ENCODE assay signal across 15 cellular contexts in the genomic region with DNA sequence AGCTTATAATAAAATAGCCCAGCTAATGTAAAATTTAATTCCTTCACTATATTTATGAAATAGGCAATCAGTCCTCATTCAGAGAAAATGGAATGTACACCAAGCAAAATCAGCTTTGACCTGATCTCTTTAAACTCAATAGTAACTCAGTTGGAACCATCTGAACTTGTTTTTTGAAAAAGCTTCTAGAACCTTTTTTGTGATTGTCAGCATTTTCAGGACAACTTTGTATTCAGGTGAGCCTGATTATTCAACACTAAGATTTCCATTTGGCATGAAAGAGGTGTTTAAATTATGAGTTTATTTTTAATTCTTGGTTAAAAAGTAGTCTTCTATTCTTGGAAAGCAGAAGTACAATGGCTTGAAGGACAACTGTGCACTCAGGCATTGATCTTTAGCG.
DNase-seq lines count a peak whose midpoint lies in the region; ATAC-seq, FAIRE-seq and TF ChIP-seq lines count a peak whose summit lies in the region.
"Had no signal": no experiment of that assay in that cellular context is flagged by ENCODE, and none has a peak within 500 bp of the region (broad histone marks: within the 10 kb centered on the region; RNA-seq: fewer than 3 reads in every experiment).

No MANE protein-coding gene starts in this region.

- no peak for TF ChIP-seq POLR2A in H1 (IDR thresholded peaks at IDR 0.05; ENCODE audit: control extremely low read depth in 1 of 2, low read depth in 2 of 2, low read length in 2 of 2)

- H3K4me1 ChIP-seq in A673 (ENCODE audit: insufficient read depth, low read length, poor library complexity, severe bottlenecking) (peaks cover 8% of the 10 kb centered on the region), H9 (ENCODE audit: insufficient read depth, low read length) (no peaks in the 10 kb centered on the region; the same call in 1 of the 2 replicates), H1 (replicated peaks in 1 of 4; ENCODE audit: control insufficient read depth in 3 of 4, insufficient read depth in 4 of 4, low read length in 3 of 4) (peaks cover 2 to 10% (median 4%) of the 10 kb centered on the region in 4 experiments; a peak in 6 of 7 replicates)

- H3K4me3 ChIP-seq in A673 (ENCODE audit: low read depth, low read length, poor library complexity, severe bottlenecking) (no peak overlapping the region), H1 (ENCODE audit: extremely low read depth in 1 of 4, insufficient read depth in 2 of 4, low read depth in 3 of 4, low read length in 4 of 4) (no peak overlapping the region), neural cell (ENCODE audit: low read length) (peak overlapping the region; percentile 60)

- H3K23ac ChIP-seq in H9 (ENCODE audit: insufficient read length, low read depth, low read length) (no peak overlapping the region), H1 (ENCODE audit: insufficient read length) (no peak overlapping the region)

- no peak for TF ChIP-seq RAD21 in H1 (IDR thresholded peaks at IDR 0.05 in 1 of 2, conservative IDR thresholded peaks at IDR 0.05 in 1 of 2; ENCODE audit: low read depth in 2 of 2, low read length in 2 of 2)
- no peak for TF ChIP-seq RAD21 in neural cell (conservative IDR thresholded peaks at IDR 0.05)

- intact Hi-C loops in A673 (cut with micrococcal nuclease; ENCODE audit: unreplicated experiment) = no loop called here

- H3K9me2 ChIP-seq in neural cell (ENCODE audit: insufficient read depth, low read length) = no peaks in the 10 kb centered on the region

- no peak for FAIRE-seq in H1 (lab: Jason Lieb, UNC)

- H3K4me2 ChIP-seq in H9 (ENCODE audit: insufficient read depth, insufficient read length, low read length) (no peak overlapping the region), H1 (ENCODE audit: insufficient read depth in 1 of 2, low read depth in 2 of 2, low read length in 2 of 2) (peak overlapping the region in 1 of 2 experiments; percentile 12; a peak in 1 of 4 replicates), neural cell (ENCODE audit: low read length) (peak overlapping the region; percentile 72)

- H2BK15ac ChIP-seq in H9 (ENCODE audit: low read depth, low read length) (no peak overlapping the region), H1 (ENCODE audit: low read length) (no peak overlapping the region)

- BruUV-seq in A673 (replicated peaks; lab: Mats Ljungman, UMichigan) = no TSS peak

- no peak overlapping the region for H3K4me3 Mint-ChIP-seq in H9
- H3K4me3 Mint-ChIP-seq: CD4-positive, alpha-beta T cell had no signal

- no peak overlapping the region for H3K14ac ChIP-seq in H9 (ENCODE audit: insufficient read depth, low read length)
- H3K14ac ChIP-seq in H1 (ENCODE audit: insufficient read length) = no peak overlapping the region

- no peak overlapping the region for H4K8ac ChIP-seq in H9 (replicated peaks; ENCODE audit: insufficient read length, low read depth, low read length)
- H4K8ac ChIP-seq in H1 (ENCODE audit: extremely low read depth, insufficient read depth, low read length) = no peak overlapping the region

- no peak overlapping the region for H3K27ac Mint-ChIP-seq in H9
- H3K27ac Mint-ChIP-seq: CD4-positive, alpha-beta T cell had no signal

- H3K9me3 Mint-ChIP-seq in H9 = peaks cover 5 to 10% of the 10 kb centered on the region in 2 experiments; a peak in 4 of 5 replicates

- TF ChIP-seq CTCF in A673 (conservative IDR thresholded peaks at IDR 0.05; ENCODE audit: low read depth, low read length) = 0 out of 2 replicates have a peak, but pooled peaks have one; percentile 2
- TF ChIP-seq CTCF in H9 (conservative IDR thresholded peaks at IDR 0.05) = 0 out of 3 replicates have a peak, but pooled peaks have one; percentile 3
- TF ChIP-seq CTCF in H1 (IDR thresholded peaks at IDR 0.05; ENCODE audit: control extremely low read depth in 1 of 3, insufficient read depth in 1 of 3, low read depth in 1 of 3, low read length in 3 of 3) = no peak
- no peak for TF ChIP-seq CTCF in neural cell (IDR thresholded peaks at IDR 0.05; ENCODE audit: poor library complexity, severe bottlenecking)

- DNase-seq in A673 (ENCODE audit: low spot score) (no peak), H9 (no peak), H1 (ENCODE audit: low read depth in 1 of 2, low spot score in 2 of 2) (no peak)
- DNase-seq: AML-193; CD4-positive, alpha-beta T cell; DMS153; DMS79; GF-D8; Karpas-422; KBM-7 had no signal

- H4K91ac ChIP-seq in H9 (ENCODE audit: insufficient read length, low read depth, low read length) (no peak overlapping the region), H1 (replicated peaks; ENCODE audit: insufficient read length, low read length) (no peak overlapping the region)

- no peak overlapping the region for H3K4ac ChIP-seq in H9 (ENCODE audit: low read depth, low read length)
- no peak overlapping the region for H3K4ac ChIP-seq in H1 (replicated peaks; ENCODE audit: insufficient read length, low read depth, low read length)

- H2BK20ac ChIP-seq in H9 (ENCODE audit: low read depth, low read length, poor library complexity, severe bottlenecking) (no peak overlapping the region), H1 (ENCODE audit: low read length) (no peak overlapping the region)

- TF ChIP-seq EP300 in H1 (IDR thresholded peaks at IDR 0.05; ENCODE audit: borderline replicate concordance in 1 of 2, low read depth in 2 of 2, low read length in 2 of 2) (no peak), neural cell (conservative IDR thresholded peaks at IDR 0.05; ENCODE audit: poor library complexity, severe bottlenecking) (no peak)

- H3K27me3 Mint-ChIP-seq in H9 (ENCODE audit: low read depth) = peaks cover 6% of the 10 kb centered on the region

- H3K18ac ChIP-seq in H9 (ENCODE audit: insufficient read length, low read depth, low read length) (no peak overlapping the region), H1 (ENCODE audit: extremely low read depth, low read length) (no peak overlapping the region)

- no peaks in the 10 kb centered on the region for H3K36me3 ChIP-seq in A673 (ENCODE audit: insufficient read depth, low read length, poor library complexity, severe bottlenecking)
- H3K36me3 ChIP-seq in H1 (ENCODE audit: control insufficient read depth in 2 of 4, insufficient read depth in 4 of 4, low read length in 3 of 4) = no peaks in the 10 kb centered on the region
- no peaks in the 10 kb centered on the region for H3K36me3 ChIP-seq in neural cell (ENCODE audit: insufficient read depth, low read length)

- H2BK120ac ChIP-seq in H9 (ENCODE audit: low read depth, low read length, poor library complexity, severe bottlenecking) (no peak overlapping the region), H1 (replicated peaks; ENCODE audit: low read depth, low read length) (no peak overlapping the region)

- H2AFZ ChIP-seq in H9 (ENCODE audit: low read length) (no peak overlapping the region), H1 (ENCODE audit: low read length) (no peak overlapping the region), neural cell (ENCODE audit: low read depth, low read length) (no peak overlapping the region)

- WGBS in H9 (ENCODE audit: extremely low coverage, insufficient read length, low lambda C conversion rate) = no CpG with 5 or more reads among the region's 1 CpG
- WGBS in H1 (ENCODE audit: extremely low coverage in 1 of 2, insufficient coverage in 1 of 2, insufficient read length in 1 of 2, insufficient replicate concordance in 2 of 2, low coverage in 1 of 2, low lambda C conversion rate in 2 of 2, missing lambda C conversion rate in 1 of 2), 2 experiments = 100% methylated on average over 1 of the region's 1 CpG; no CpG with 5 or more reads in 1 of the 2 experiments

- CTCF ChIA-PET in A673 (lab: Charles Lee) (no interaction called here), H1 (lab: Charles Lee; ENCODE audit: partially characterized antibody) (interaction anchor here (0.7 to 2.3 kb wide), 6 partner anchors 10 to 240 kb away, joined by 3 to 12 read pairs (median 6); no protein-coding TSS in a partner anchor)

- H3K4me1 Mint-ChIP-seq in H9 = peaks cover 26% of the 10 kb centered on the region in 2 experiments

- H2BK12ac ChIP-seq in H9 (ENCODE audit: insufficient read length, low read depth, low read length) (no peak overlapping the region), H1 (ENCODE audit: low read depth, low read length) (no peak overlapping the region)

- H3K27me3 ChIP-seq in A673 (replicated peaks; ENCODE audit: insufficient read depth, low read depth, low read length, poor library complexity) (peaks cover 21% of the 10 kb centered on the region), H9 (ENCODE audit: insufficient read depth, low read length) (no peaks in the 10 kb centered on the region), H1 (replicated peaks in 1 of 4; ENCODE audit: control insufficient read depth in 3 of 4, extremely low read depth in 1 of 4, insufficient read depth in 3 of 4, low read length in 3 of 4) (no peaks in the 10 kb centered on the region), neural cell (ENCODE audit: insufficient read depth, low read depth, low read length) (no peaks in the 10 kb centered on the region)

- H3K79me1 ChIP-seq in H9 (ENCODE audit: insufficient read depth, low read depth, low read length, poor library complexity, severe bottlenecking) = no peaks in the 10 kb centered on the region
- H3K79me1 ChIP-seq in H1 (ENCODE audit: low read depth, low read length) = no peaks in the 10 kb centered on the region

- peaks cover 0 to 6% (median 2%) of the 10 kb centered on the region in 3 experiments; a peak in 2 of 7 replicates for H3K36me3 Mint-ChIP-seq in H9 (ENCODE audit: insufficient read depth in 1 of 3, low read depth in 3 of 3)

- H3K9me3 ChIP-seq in A673 (ENCODE audit: low read depth, low read length, poor library complexity, severe bottlenecking) (no peaks in the 10 kb centered on the region), H9 (ENCODE audit: control insufficient read depth, low read depth, low read length) (no peaks in the 10 kb centered on the region), H1 (ENCODE audit: insufficient read depth in 2 of 2, low read depth in 1 of 2, low read length in 1 of 2) (no peaks in the 10 kb centered on the region; a peak in 1 of 4 replicates), neural cell (ENCODE audit: low read length) (no peaks in the 10 kb centered on the region)

- H2BK5ac ChIP-seq in H9 (ENCODE audit: insufficient read length, low read length) (no peak overlapping the region), H1 (ENCODE audit: low read depth, low read length) (no peak overlapping the region)

- no peak overlapping the region for H4K5ac ChIP-seq in H9 (ENCODE audit: insufficient read length, low read depth, low read length)
- H4K5ac ChIP-seq in H1 (ENCODE audit: insufficient read length, low read depth, low read length) = no peak overlapping the region

- H3K79me2 ChIP-seq in H9 (ENCODE audit: insufficient read depth, low read length) (no peaks in the 10 kb centered on the region), H1 (ENCODE audit: control insufficient read depth in 1 of 2, insufficient read depth in 2 of 2, low read length in 2 of 2) (no peaks in the 10 kb centered on the region), neural cell (replicated peaks; ENCODE audit: insufficient read depth, low read length) (no peaks in the 10 kb centered on the region)

- no peak overlapping the region for H2AK5ac ChIP-seq in H9 (ENCODE audit: insufficient read length, low read length)
- no peak overlapping the region for H2AK5ac ChIP-seq in H1 (ENCODE audit: low read depth, low read length)

- H3T11ph ChIP-seq in H9 (ENCODE audit: low read length) = no peak overlapping the region

- H3K9ac ChIP-seq in H9 (ENCODE audit: extremely low read depth, insufficient read length, low read length) (no peak overlapping the region), H1 (replicated peaks in 1 of 4; ENCODE audit: extremely low read depth in 1 of 4, low read depth in 3 of 4, low read length in 3 of 4) (no peak overlapping the region), neural cell (ENCODE audit: low read length) (peak overlapping the region; percentile 55)

- ATAC-seq in GM19023 (IDR thresholded peaks at IDR 0.05; ENCODE audit: unreplicated experiment) (no peak), GM21390 (IDR thresholded peaks at IDR 0.05; ENCODE audit: unreplicated experiment) (no peak), HG03025 (IDR thresholded peaks at IDR 0.05; ENCODE audit: low FRiP score, unreplicated experiment) (no peak)

- no peaks in the 10 kb centered on the region for H3F3A ChIP-seq in neural cell (ENCODE audit: insufficient read depth, low read length, poor library complexity, severe bottlenecking)

- H3K23me2 ChIP-seq in H9 (ENCODE audit: insufficient read length, low read depth, low read length, poor library complexity, severe bottlenecking) (no peaks in the 10 kb centered on the region), H1 (ENCODE audit: low read depth, low read length) (no peaks in the 10 kb centered on the region)

- POLR2A ChIA-PET in A673 (lab: Charles Lee; ENCODE audit: low non-redundant PET) (no interaction called here), H1 (lab: Charles Lee; ENCODE audit: partially characterized antibody) (interaction anchor here (1.2 kb wide), 1 partner anchor 55 kb away, joined by 3 read pairs; no protein-coding TSS in a partner anchor)

- H3K56ac ChIP-seq in H9 (ENCODE audit: insufficient read length, low read depth, low read length) (no peak overlapping the region), H1 (replicated peaks; ENCODE audit: insufficient read length, low read depth, low read length) (no peak overlapping the region)

- H3K27ac ChIP-seq in A673 (ENCODE audit: low read depth, low read length, poor library complexity, severe bottlenecking) = no peak overlapping the region
- no peak overlapping the region for H3K27ac ChIP-seq in H9 (ENCODE audit: insufficient read length, low read depth, low read length)
- no peak overlapping the region for H3K27ac ChIP-seq in H1 (ENCODE audit: low read depth, low read length)
- peak overlapping the region; percentile 91 for H3K27ac ChIP-seq in neural cell (ENCODE audit: low read length)
- H3K27ac ChIP-seq: C4-2B had no signal

- no peaks in the 10 kb centered on the region for H4K20me1 ChIP-seq in H9 (ENCODE audit: control insufficient read depth, insufficient read depth, insufficient read length)
- H4K20me1 ChIP-seq in H1 (replicated peaks in 1 of 2; ENCODE audit: control insufficient read depth in 1 of 2, insufficient read depth in 2 of 2, low read length in 2 of 2) = no peaks in the 10 kb centered on the region
- H4K20me1 ChIP-seq in neural cell (ENCODE audit: insufficient read depth) = no peaks in the 10 kb centered on the region

Comparison
In these comparisons a context has a peak if more than half of its experiments do, and no peak if none do; other contexts are left out.
1. CTCF ChIP-seq: peak in A673 (single experiment) and H9 (single experiment); none in H1 (0 of 3) and neural cell (single experiment).